ENCODE assay signal across 11 cellular contexts in genomic region chr1:214525535-214526019, GRCh38. TPM values are rescaled to one million over a fixed set of nuclear protein-coding genes. Genes with fewer than 3 reads are reported as not detected.
DNase-seq lines count a peak whose midpoint lies in the region; ATAC-seq and TF ChIP-seq lines count a peak whose summit lies in the region.
"Had no signal": no experiment of that assay in that cellular context is flagged by ENCODE, and none has a peak within 500 bp of the region (broad histone marks: within the 10 kb centered on the region; RNA-seq: fewer than 3 reads in every experiment).

No MANE protein-coding gene starts in this region.

- dilution Hi-C loops in IMR-90 (cut with HindIII; ENCODE audit: low sequenced_read_pairs, unreplicated experiment) = no loop called here

- H3K4me3 Mint-ChIP-seq in MCF 10A (ENCODE audit: unreplicated experiment) (peak overlapping the region; percentile 4), chondrocyte (ENCODE audit: unreplicated experiment) (peak overlapping the region; percentile 38)
- H3K4me3 Mint-ChIP-seq in activated T-helper 17 cell treated with anti-CD3 and anti-CD28 coated beads, Interleukin-2, amount 50 U/mL, for 72 hours = no peak overlapping the region
- H3K4me3 Mint-ChIP-seq: activated CD4-positive, alpha-beta T cell treated with anti-CD3 and anti-CD28 coated beads for 36 hours; B cell had no signal

- peaks cover 18 to 88% of the 10 kb centered on the region in 2 experiments for H3K79me1 ChIP-seq in IMR-90 (ENCODE audit: low read depth in 1 of 2, low read length in 2 of 2)

- H3K4me3 ChIP-seq in breast epithelium (no peak overlapping the region), IMR-90 (ENCODE audit: insufficient read depth, low read depth, low read length) (no peak overlapping the region)

- no peaks in the 10 kb centered on the region for H3K4me1 ChIP-seq in breast epithelium
- H3K4me1 ChIP-seq in IMR-90 (ENCODE audit: control insufficient read depth, insufficient read depth, low read length) = peaks cover 17% of the 10 kb centered on the region

- peaks cover 76% of the 10 kb centered on the region for H4K20me1 ChIP-seq in IMR-90 (ENCODE audit: insufficient read depth, low read length)

- H3K27ac ChIP-seq in breast epithelium = no peak overlapping the region
- H3K27ac ChIP-seq in IMR-90 (ENCODE audit: insufficient read depth, low read length) = no peak overlapping the region

- H3K14ac ChIP-seq in IMR-90 (replicated peaks; ENCODE audit: low read depth, low read length) = no peak overlapping the region

- no peak overlapping the region for H4K5ac ChIP-seq in IMR-90 (ENCODE audit: low read depth, low read length)

- H4K91ac ChIP-seq in IMR-90 (ENCODE audit: insufficient read depth, low read depth, low read length) = no peak overlapping the region

- H2AFZ ChIP-seq in IMR-90 (replicated peaks; ENCODE audit: low read length, poor library complexity) = no peak overlapping the region

- BruUV-seq in MCF 10A (replicated peaks; lab: Mats Ljungman, UMichigan) (no TSS peak), IMR-90 (replicated peaks; lab: Mats Ljungman, UMichigan) (no TSS peak)

- H3K9me3 ChIP-seq in breast epithelium = no peaks in the 10 kb centered on the region
- no peaks in the 10 kb centered on the region for H3K9me3 ChIP-seq in IMR-90 (ENCODE audit: control insufficient read depth, insufficient read depth, low read length)

- 0 out of 2 replicates have a peak overlapping the region, but pooled peaks have one; percentile 2 for H2AK5ac ChIP-seq in IMR-90 (ENCODE audit: low read depth, low read length)

- ATAC-seq in IMR-90 (ENCODE audit: low read depth) (peak; percentile 33), left colon (no peak), HG02763 (IDR thresholded peaks at IDR 0.05; ENCODE audit: unreplicated experiment) (no peak)
- ATAC-seq in activated T-helper 17 cell treated with anti-CD3 and anti-CD28 coated beads, Interleukin-2, amount 50 U/mL, for 72 hours (replicated peaks) = no peak
- ATAC-seq: activated CD4-positive, alpha-beta T cell treated with anti-CD3 and anti-CD28 coated beads for 36 hours had no signal

- no peak for TF ChIP-seq POLR2A in breast epithelium (IDR thresholded peaks at IDR 0.05)
- TF ChIP-seq POLR2A in IMR-90 (IDR thresholded peaks at IDR 0.05; ENCODE audit: low read depth, low read length) = no peak

- no peak overlapping the region for H3K9ac ChIP-seq in IMR-90 (ENCODE audit: low read depth, low read length)

- no peak overlapping the region for H4K8ac ChIP-seq in IMR-90 (ENCODE audit: low read depth in 2 of 2, low read length in 2 of 2)

- H3K4ac ChIP-seq in IMR-90 (ENCODE audit: low read depth, low read length) = no peak overlapping the region

- peak overlapping the region; percentile 4 for H2BK5ac ChIP-seq in IMR-90 (ENCODE audit: low read depth, low read length, poor library complexity, severe bottlenecking)

- H3K9me3 Mint-ChIP-seq in MCF 10A (ENCODE audit: unreplicated experiment) (no peaks in the 10 kb centered on the region), chondrocyte (ENCODE audit: low read depth) (no peaks in the 10 kb centered on the region)
- H3K9me3 Mint-ChIP-seq in activated T-helper 17 cell treated with anti-CD3 and anti-CD28 coated beads, Interleukin-2, amount 50 U/mL, for 72 hours = no peaks in the 10 kb centered on the region

- H2BK120ac ChIP-seq in IMR-90 (ENCODE audit: low read depth, low read length) = no peak overlapping the region

- H3K27ac Mint-ChIP-seq in MCF 10A (ENCODE audit: low read depth, unreplicated experiment) (peak overlapping the region; percentile 63), chondrocyte (ENCODE audit: unreplicated experiment) (peak overlapping the region; percentile 62)
- H3K27ac Mint-ChIP-seq in activated T-helper 17 cell treated with anti-CD3 and anti-CD28 coated beads, Interleukin-2, amount 50 U/mL, for 72 hours = no peak overlapping the region
- H3K27ac Mint-ChIP-seq: activated CD4-positive, alpha-beta T cell treated with anti-CD3 and anti-CD28 coated beads for 36 hours; B cell had no signal

- WGBS in IMR-90 (ENCODE audit: extremely low coverage in 2 of 2, insufficient read length in 1 of 2), 2 experiments = 80% methylated on average over 1 of the region's 5 CpGs; no CpG with 5 or more reads in 1 of the 2 experiments

- in situ Hi-C loops in IMR-90 (cut with MboI; ENCODE audit: low sequenced_read_pairs) = no loop called here

- H3K4me2 ChIP-seq in IMR-90 (ENCODE audit: low read depth, low read length) = peak overlapping the region; percentile 39; the same call in 1 of the 2 replicates

- peaks cover 46% of the 10 kb centered on the region for H3K36me3 Mint-ChIP-seq in MCF 10A (ENCODE audit: insufficient read depth, unreplicated experiment)
- peaks cover 2% of the 10 kb centered on the region for H3K36me3 Mint-ChIP-seq in chondrocyte (ENCODE audit: low read depth)
- H3K36me3 Mint-ChIP-seq in activated T-helper 17 cell treated with anti-CD3 and anti-CD28 coated beads, Interleukin-2, amount 50 U/mL, for 72 hours (ENCODE audit: low read depth) = no peaks in the 10 kb centered on the region

- no peak overlapping the region for H3K23ac ChIP-seq in IMR-90 (ENCODE audit: low read depth, low read length)

- H2AK9ac ChIP-seq in IMR-90 (replicated peaks; ENCODE audit: low read depth, low read length, poor library complexity) = no peak overlapping the region

- H3K56ac ChIP-seq in IMR-90 (ENCODE audit: extremely low read depth, insufficient read depth, low read length) = no peak overlapping the region

- H3K18ac ChIP-seq in IMR-90 (ENCODE audit: low read depth, low read length) = 0 out of 2 replicates have a peak overlapping the region, but pooled peaks have one; percentile 56

- no peak for TF ChIP-seq CTCF in MCF 10A (IDR thresholded peaks at IDR 0.05; ENCODE audit: unreplicated experiment)
- no peak for TF ChIP-seq CTCF in breast epithelium (IDR thresholded peaks at IDR 0.05)
- no peak for TF ChIP-seq CTCF in IMR-90 (conservative IDR thresholded peaks at IDR 0.05; ENCODE audit: low read depth, low read length)
- no peak for TF ChIP-seq CTCF in chondrocyte (IDR thresholded peaks at IDR 0.05)

- H3K27me3 Mint-ChIP-seq in MCF 10A (ENCODE audit: insufficient read depth, unreplicated experiment) = no peaks in the 10 kb centered on the region
- H3K27me3 Mint-ChIP-seq in chondrocyte (ENCODE audit: low read depth) = no peaks in the 10 kb centered on the region
- peaks cover 8% of the 10 kb centered on the region for H3K27me3 Mint-ChIP-seq in activated T-helper 17 cell treated with anti-CD3 and anti-CD28 coated beads, Interleukin-2, amount 50 U/mL, for 72 hours

- H3K36me3 ChIP-seq in breast epithelium (no peaks in the 10 kb centered on the region), IMR-90 (ENCODE audit: control insufficient read depth, insufficient read depth, low read length) (no peaks in the 10 kb centered on the region)

- no peak overlapping the region for H2BK20ac ChIP-seq in IMR-90 (ENCODE audit: low read depth, low read length)

- peaks cover 16% of the 10 kb centered on the region for H3K9me1 ChIP-seq in IMR-90 (ENCODE audit: insufficient read depth, low read length)

- no peak for TF ChIP-seq RAD21 in IMR-90 (IDR thresholded peaks at IDR 0.05; ENCODE audit: low read length)

- H3K4me1 Mint-ChIP-seq in MCF 10A (ENCODE audit: insufficient read depth, unreplicated experiment) (peaks cover 48% of the 10 kb centered on the region), chondrocyte (ENCODE audit: low read depth) (peaks cover 74% of the 10 kb centered on the region)
- H3K4me1 Mint-ChIP-seq in activated T-helper 17 cell treated with anti-CD3 and anti-CD28 coated beads, Interleukin-2, amount 50 U/mL, for 72 hours = no peaks in the 10 kb centered on the region

- POLR2A ChIA-PET in MCF 10A (lab: Yijun Ruan, JAX) = interaction anchor here (0.6 to 8.3 kb wide), 15 partner anchors 9 to 312 kb away, joined by 3 to 82 read pairs (median 4); partner anchors contain the start of gene PTPN14
- POLR2A ChIA-PET in IMR-90 (lab: Charles Lee; ENCODE audit: unreplicated experiment) = interaction anchor here (1.1 kb wide), 1 partner anchor 26 kb away, joined by 3 read pairs; the partner anchor contains the start of gene PTPN14

- intact Hi-C loops in MCF 10A (cut with micrococcal nuclease) = no loop called here
- intact Hi-C loops in breast epithelium (cut with DNase I; ENCODE audit: low total_unique reads) = no loop called here
- intact Hi-C loops in IMR-90 (cut with micrococcal nuclease) = no loop called here
- intact Hi-C loops in left colon (cut with DNase I, micrococcal nuclease) = no loop called here

- H2BK15ac ChIP-seq in IMR-90 (ENCODE audit: low read depth, low read length) = 0 out of 3 replicates have a peak overlapping the region, but pooled peaks have one; percentile 7

- no peaks in the 10 kb centered on the region for H3K27me3 ChIP-seq in breast epithelium
- H3K27me3 ChIP-seq in IMR-90 (ENCODE audit: control insufficient read depth, insufficient read depth, low read length) = no peaks in the 10 kb centered on the region

- CTCF ChIA-PET in MCF 10A (lab: Yijun Ruan, JAX) (interaction anchor here (0.6 to 1.4 kb wide), 9 partner anchors 8 to 59 kb away, joined by 3 to 7 read pairs (median 4); no protein-coding TSS in a partner anchor), IMR-90 (lab: Yijun Ruan, JAX) (interaction anchor here (0.6 kb wide), 2 partner anchors 52 to 186 kb away, joined by 3 read pairs; no protein-coding TSS in a partner anchor)

- DNase-seq in MCF 10A (ENCODE audit: unreplicated experiment) (peak; percentile 75), breast epithelium (ENCODE audit: low spot score in 2 of 2) (no peak), IMR-90 (peak; percentile 64), chondrocyte (ENCODE audit: low spot score) (no peak), left colon (no peak), amniotic stem cell (lab: John Stamatoyannopoulos, UW) (no peak)
- DNase-seq: activated CD4-positive, alpha-beta T cell treated with anti-CD3 and anti-CD28 coated beads for 36 hours; occipital lobe had no signal

TF ChIP-seq in IMR-90, 13 proteins besides CTCF, POLR2A, EP300 and RAD21:
- TF ChIP-seq RCOR1 (IDR thresholded peaks at IDR 0.05; ENCODE audit: insufficient replicate concordance, low read length) (no peak), MAZ (IDR thresholded peaks at IDR 0.05; ENCODE audit: borderline replicate concordance, low read depth, low read length) (no peak), FOS (IDR thresholded peaks at IDR 0.05; ENCODE audit: low read depth, low read length) (no peak), MAFK (IDR thresholded peaks at IDR 0.05; ENCODE audit: low read depth, low read length) (no peak)

RNA-seq across cellular contexts. Expression of gene PTPN14, which starts 25.8 kb away (rescaled TPM):
- total RNA-seq in MCF 10A (2022) (240 and 243 TPM in 2 replicates), breast epithelium (10 to 100 TPM; 30.4 to 57.4 (median 49.5) TPM), IMR-90 (2012; rRNA removed) (31.7 and 42.8 TPM in 2 replicates), chondrocyte (125 to 174 TPM (median 136 TPM) in 3 replicates), left colon (1 to 10 TPM; 6.8 TPM)
- 21.5 and 21.8 TPM in 2 replicates for polyA plus RNA-seq in IMR-90 (2012; rRNA removed)
- 7.4 and 16.9 TPM in 2 replicates for polyA plus RNA-seq in IMR-90 (2012; cell fraction: cytosol; rRNA removed)
- polyA plus RNA-seq in IMR-90 (2012; cell fraction: nucleus; rRNA removed; ENCODE audit: low replicate concordance) = 21.6 and 26.1 TPM in 2 replicates
- under 1 TPM; 0.66 to 0.89 TPM for total RNA-seq in activated T-helper 17 cell treated with anti-CD3 and anti-CD28 coated beads, Interleukin-2, amount 50 U/mL, for 72 hours
- total RNA-seq: B cell had no signal

Comparison
In these comparisons a context has a peak if more than half of its experiments do, and no peak if none do; other contexts are left out.
1. DNase-seq: peak in MCF 10A (single experiment) and IMR-90 (single experiment); none in breast epithelium (0 of 2), chondrocyte (single experiment), left colon (0 of 2) and amniotic stem cell (single experiment).
2. RNA of gene PTPN14, which starts 25.8 kb away (total RNA-seq): 240 to 243 TPM in MCF 10A, 125 to 174 TPM in chondrocyte, 30.4 to 57.4 TPM in breast epithelium, 31.7 to 42.8 TPM in IMR-90 and 6.8 TPM in left colon; 0.66 to 0.89 TPM in activated T-helper 17 cell treated with anti-CD3 and anti-CD28 coated beads, Interleukin-2, amount 50 U/mL, for 72 hours; every median in the first group is over 4 times any median in the second.